ENCODE assay signal across 9 cellular contexts in the genomic region with DNA sequence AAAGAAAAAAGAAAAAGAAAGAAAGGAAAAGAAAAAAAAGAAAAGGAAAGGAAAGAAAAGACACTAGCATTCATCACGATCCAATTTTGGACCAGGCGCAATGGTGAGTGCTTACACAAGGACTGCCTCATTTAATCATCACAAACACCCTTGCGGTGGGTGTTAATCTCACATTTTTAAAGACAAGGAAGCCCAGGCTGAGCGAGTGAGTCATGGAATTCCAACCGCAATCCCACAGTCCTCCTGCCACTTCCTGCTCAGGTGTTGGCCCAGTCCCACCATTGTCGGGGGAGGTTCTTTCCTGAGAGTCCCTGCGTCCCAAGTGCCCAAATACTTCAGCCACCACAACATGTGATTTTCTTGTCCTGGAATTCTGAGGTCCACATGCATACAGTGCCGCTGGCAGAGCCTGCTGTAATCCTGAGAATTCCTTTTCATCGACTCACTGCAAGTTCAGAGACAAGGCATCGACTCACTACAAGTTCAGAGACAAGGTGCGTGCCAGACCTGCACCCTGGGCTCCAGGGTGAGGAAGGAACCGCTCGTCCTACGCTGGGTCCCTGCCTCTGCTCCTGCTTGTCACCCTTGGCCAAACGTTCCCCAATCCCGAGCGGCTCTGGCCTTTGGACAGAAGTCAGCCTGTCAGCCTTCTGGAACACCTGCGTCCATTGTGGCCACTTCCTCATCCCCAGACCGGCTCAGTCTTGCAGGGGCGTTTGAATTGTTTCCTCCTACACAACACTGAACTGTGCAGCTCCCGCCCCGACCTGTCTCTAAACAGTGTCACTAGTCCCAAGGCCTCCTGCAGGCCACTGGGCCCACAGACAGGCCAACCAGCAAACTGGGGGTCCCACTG. TPM values are rescaled to one million over a fixed set of nuclear protein-coding genes. Genes with fewer than 3 reads are reported as not detected.
DNase-seq lines count a peak whose midpoint lies in the region; ATAC-seq, FAIRE-seq and TF ChIP-seq lines count a peak whose summit lies in the region.
"Had no signal": no experiment of that assay in that cellular context is flagged by ENCODE, and none has a peak within 500 bp of the region (broad histone marks: within the 10 kb centered on the region; RNA-seq: fewer than 3 reads in every experiment).

No MANE protein-coding gene starts in this region.

- no peaks in the 10 kb centered on the region for H4K20me1 ChIP-seq in HepG2 (ENCODE audit: insufficient read depth, low read length)

- H3K4me3 ChIP-seq in ACC112 (ENCODE audit: low read depth, low read length), result no peak overlapping the region
- no peak overlapping the region for H3K4me3 ChIP-seq in brain microvascular endothelial cell (ENCODE audit: low read depth, low read length)
- H3K4me3 ChIP-seq in HepG2 (replicated peaks in 1 of 3; ENCODE audit: insufficient read depth in 1 of 3, low read depth in 2 of 3, low read length in 3 of 3), result peak overlapping the region; percentile 34 to 70 (median 35)

- intact Hi-C loops in HepG2 (cut with micrococcal nuclease; ENCODE audit: unreplicated experiment), result no loop called here

- H3K79me2 ChIP-seq in ACC112 (ENCODE audit: control insufficient read depth, insufficient read depth, low read length, unreplicated experiment) (no peaks in the 10 kb centered on the region), HepG2 (ENCODE audit: insufficient read depth, low read length) (no peaks in the 10 kb centered on the region)

- no peaks in the 10 kb centered on the region for H3K9me3 ChIP-seq in HepG2 (ENCODE audit: low read length)

- no TSS peak for BruUV-seq in HepG2 (replicated peaks; lab: Mats Ljungman, UMichigan)

- TF ChIP-seq CTCF in brain microvascular endothelial cell (IDR thresholded peaks at IDR 0.05; ENCODE audit: low read depth, low read length, missing control alignments) (no peak), HepG2 (CRISPR knock-in tag; IDR thresholded peaks at IDR 0.05) (no peak)

- H3K36me3 ChIP-seq in ACC112 (ENCODE audit: insufficient read depth, low read length) (no peaks in the 10 kb centered on the region), brain microvascular endothelial cell (replicated peaks) (no peaks in the 10 kb centered on the region), HepG2 (replicated peaks in 1 of 2; ENCODE audit: control insufficient read depth in 1 of 2, insufficient read depth in 2 of 2, low read length in 2 of 2) (no peaks in the 10 kb centered on the region)

- POLR2A ChIA-PET in HepG2 (lab: Yijun Ruan, JAX), result interaction anchor here (1.1 kb wide), 1 partner anchor 70 kb away, joined by 3 read pairs; no protein-coding TSS in a partner anchor

- peak in 1 of 2 experiments; percentile 33; a peak in 1 of 4 replicates for TF ChIP-seq POLR2A in HepG2 (IDR thresholded peaks at IDR 0.05; ENCODE audit: insufficient read depth in 1 of 2, low read depth in 2 of 2, low read length in 2 of 2)

- H2AFZ ChIP-seq in ACC112 (ENCODE audit: low read length, unreplicated experiment) (no peak overlapping the region), HepG2 (ENCODE audit: low read length) (peak overlapping the region; percentile 59)

- peak; percentile 92 for DNase-seq in HPDE6-E6E7 (ENCODE audit: extremely low spot score)
- DNase-seq in brain microvascular endothelial cell, result peak; percentile 90
- DNase-seq in HepG2 (ENCODE audit: low spot score), result peak; percentile 72
- DNase-seq in DMS114 treated with DMSO at 0.1 percent for 48 hours (lab: John Stamatoyannopoulos, UW; ENCODE audit: unreplicated experiment), result no peak
- no peak for DNase-seq in stimulated activated CD4-positive, alpha-beta T cell treated with anti-CD3 and anti-CD28 coated beads, Interleukin-4, amount 100 ng/mL, for 1 hour
- DNase-seq in SIG-M5 treated with dmso at 0.1 percent for 504 hours (lab: John Stamatoyannopoulos, UW; ENCODE audit: unreplicated experiment), result no peak
- DNase-seq: naive B cell had no signal

- no peaks in the 10 kb centered on the region for H3K27me3 ChIP-seq in ACC112 (ENCODE audit: insufficient read depth, low read length)
- H3K27me3 ChIP-seq in brain microvascular endothelial cell (replicated peaks), result no peaks in the 10 kb centered on the region
- peaks cover 2 to 22% of the 10 kb centered on the region in 2 experiments; a peak in 3 of 5 replicates for H3K27me3 ChIP-seq in HepG2 (ENCODE audit: control insufficient read depth in 1 of 2, insufficient read depth in 2 of 2, low read length in 2 of 2)

- H3K4me2 ChIP-seq in HepG2 (ENCODE audit: low read depth, low read length), result peak overlapping the region; percentile 84

- ATAC-seq in HepG2, result peak; percentile 43
- ATAC-seq in GM18498 (IDR thresholded peaks at IDR 0.05; ENCODE audit: unreplicated experiment), result no peak

- TF ChIP-seq RAD21 in HepG2 (CRISPR knock-in tag; IDR thresholded peaks at IDR 0.05), result no peak

- H3K9ac ChIP-seq in HepG2 (ENCODE audit: insufficient read depth, low read depth, low read length), result peak overlapping the region; percentile 30; the same call in 1 of the 2 replicates

- H3K4me1 ChIP-seq in ACC112 (ENCODE audit: control insufficient read depth, insufficient read depth, low read length, unreplicated experiment), result peaks cover 13% of the 10 kb centered on the region
- H3K4me1 ChIP-seq in HepG2 (ENCODE audit: insufficient read depth, low read length), result peaks cover 44% of the 10 kb centered on the region

- in situ Hi-C loops in brain microvascular endothelial cell (cut with HindIII; ENCODE audit: low pct_ligation_motif_present, low sequenced_read_pairs) (no loop called here), HepG2 (cut with HindIII; ENCODE audit: extremely low pct_ligation_motif_present, low pct_unique_long_range_greater_than_20kb) (loop anchor here (5.0 kb wide), 2 partner anchors 36 to 76 kb away; a partner anchor contains a TSS)

- WGBS in HepG2 (ENCODE audit: low lambda C conversion rate), result 1% methylated on average over 10 of the region's 22 CpGs

- no peak for TF ChIP-seq EP300 in HepG2 (IDR thresholded peaks at IDR 0.05; ENCODE audit: low read depth in 2 of 2, low read length in 2 of 2)
- TF ChIP-seq EP300 in HepG2 (CRISPR knock-in tag; IDR thresholded peaks at IDR 0.05; ENCODE audit: borderline replicate concordance), result 0 out of 2 replicates have a peak, but pooled peaks have one; percentile 34

- CTCF ChIA-PET in HepG2 (lab: Yijun Ruan, JAX; ENCODE audit: low intra/inter-chr PET ratio, low total read pairs), result no interaction called here

- peak; percentile 53 for FAIRE-seq in HepG2 (lab: Jason Lieb, UNC)

- peak overlapping the region; percentile 42; the same call in 1 of the 2 replicates for H3K27ac ChIP-seq in ACC112 (ENCODE audit: low read depth, low read length)
- H3K27ac ChIP-seq in brain microvascular endothelial cell, result peak overlapping the region; percentile 26
- no peak overlapping the region for H3K27ac ChIP-seq in HepG2 (ENCODE audit: extremely low read length, insufficient read depth, low read length)

RNA-seq across cellular contexts. Expression of a gene that starts 5.8 kb away (rescaled TPM):
- total RNA-seq in HepG2 (2016; rRNA removed; fragmentation: Illumina TruSeq; extraction: Trizol), result 1.5 and 1.8 TPM in 2 replicates
- 0.97 and 1.4 TPM in 2 replicates for total RNA-seq in HepG2 (2016; cell fraction: cytosol; rRNA removed; fragmentation: Illumina TruSeq; extraction: Trizol; ENCODE audit: low read depth)
- 0.97 and 1.7 TPM in 2 replicates for total RNA-seq in HepG2 (2016; cell fraction: insoluble cytoplasmic fraction; rRNA removed; fragmentation: Illumina TruSeq; extraction: Trizol)
- total RNA-seq in HepG2 (2016; cell fraction: membrane; rRNA removed; fragmentation: Illumina TruSeq; extraction: Trizol), result 2.0 and 2.2 TPM in 2 replicates
- total RNA-seq in HepG2 (2016; cell fraction: nucleus; rRNA removed; fragmentation: Illumina TruSeq; extraction: Trizol), result 1.4 and 1.9 TPM in 2 replicates
- polyA plus RNA-seq in HepG2 (2011; rRNA removed), result 11.3 and 14.3 TPM in 2 replicates
- polyA plus RNA-seq in HepG2 (2011; cell fraction: cytosol; rRNA removed), result 12.2 and 13.9 TPM in 2 replicates
- polyA plus RNA-seq in HepG2 (2011; cell fraction: nucleus; rRNA removed), result 8.9 and 18.3 TPM in 2 replicates
- 13.3 and 13.8 TPM in 2 replicates for polyA plus RNA-seq in HepG2 (2012)
- polyA plus RNA-seq in HepG2 (2016; cell fraction: cytosol; fragmentation: Illumina TruSeq; extraction: Trizol; ENCODE audit: low read depth), result 1.0 and 1.1 TPM in 2 replicates
- 0.84 and 1.1 TPM in 2 replicates for polyA plus RNA-seq in HepG2 (2016; cell fraction: insoluble cytoplasmic fraction; fragmentation: Illumina TruSeq; extraction: Trizol; ENCODE audit: low read depth)
- 1.4 TPM in 2 replicates for polyA plus RNA-seq in HepG2 (2016; cell fraction: membrane; fragmentation: Illumina TruSeq; extraction: Trizol; ENCODE audit: low read depth)
- 2.4 and 4.4 TPM in 2 replicates for polyA plus RNA-seq in HepG2 (2016; cell fraction: nucleus; fragmentation: Illumina TruSeq; extraction: Trizol; ENCODE audit: insufficient read depth, low read depth)
- polyA minus RNA-seq in HepG2 (2011; rRNA and poly(A)+ RNA removed; ENCODE audit: low replicate concordance), result 4.8 and 6.8 TPM in 2 replicates
- polyA minus RNA-seq in HepG2 (2011; cell fraction: cytosol; rRNA and poly(A)+ RNA removed), result 2.6 and 3.3 TPM in 2 replicates
- 5.4 and 9.0 TPM in 2 replicates for polyA minus RNA-seq in HepG2 (2011; cell fraction: nucleus; rRNA and poly(A)+ RNA removed)

RNA-seq across cellular contexts. Expression of a gene that starts 18.8 kb away (rescaled TPM):
- not detected in 2 replicates for total RNA-seq in HepG2 (2016; rRNA removed; fragmentation: Illumina TruSeq; extraction: Trizol)
- total RNA-seq in HepG2 (2016; cell fraction: cytosol; rRNA removed; fragmentation: Illumina TruSeq; extraction: Trizol; ENCODE audit: low read depth), result not detected in 2 replicates
- total RNA-seq in HepG2 (2016; cell fraction: insoluble cytoplasmic fraction; rRNA removed; fragmentation: Illumina TruSeq; extraction: Trizol), result not detected in 2 replicates
- not detected in 2 replicates for total RNA-seq in HepG2 (2016; cell fraction: membrane; rRNA removed; fragmentation: Illumina TruSeq; extraction: Trizol)
- total RNA-seq in HepG2 (2016; cell fraction: nucleus; rRNA removed; fragmentation: Illumina TruSeq; extraction: Trizol), result not detected in 2 replicates
- not detected in 2 replicates for polyA plus RNA-seq in HepG2 (2011; rRNA removed)
- polyA plus RNA-seq in HepG2 (2011; cell fraction: cytosol; rRNA removed), result not detected in 2 replicates
- not detected in 2 replicates for polyA plus RNA-seq in HepG2 (2011; cell fraction: nucleus; rRNA removed)
- not detected in 2 replicates for polyA plus RNA-seq in HepG2 (2012)
- not detected in 2 replicates for polyA plus RNA-seq in HepG2 (2016; cell fraction: cytosol; fragmentation: Illumina TruSeq; extraction: Trizol; ENCODE audit: low read depth)
- not detected in 2 replicates for polyA plus RNA-seq in HepG2 (2016; cell fraction: insoluble cytoplasmic fraction; fragmentation: Illumina TruSeq; extraction: Trizol; ENCODE audit: low read depth)
- polyA plus RNA-seq in HepG2 (2016; cell fraction: membrane; fragmentation: Illumina TruSeq; extraction: Trizol; ENCODE audit: low read depth), result not detected in 2 replicates
- not detected in 2 replicates for polyA plus RNA-seq in HepG2 (2016; cell fraction: nucleus; fragmentation: Illumina TruSeq; extraction: Trizol; ENCODE audit: insufficient read depth, low read depth)
- polyA minus RNA-seq in HepG2 (2011; rRNA and poly(A)+ RNA removed; ENCODE audit: low replicate concordance), result 0.32 and 219 TPM in 2 replicates
- polyA minus RNA-seq in HepG2 (2011; cell fraction: cytosol; rRNA and poly(A)+ RNA removed), result 1.1 TPM in 1 of 2 replicates, not detected in the other
- polyA minus RNA-seq in HepG2 (2011; cell fraction: nucleus; rRNA and poly(A)+ RNA removed), result 0.50 and 0.64 TPM in 2 replicates

RNA-seq across cellular contexts. Expression of a gene that starts 22.1 kb away (rescaled TPM):
- total RNA-seq in HepG2 (2016; rRNA removed; fragmentation: Illumina TruSeq; extraction: Trizol), result 0.24 TPM in 1 of 2 replicates, not detected in the other
- not detected in 2 replicates for total RNA-seq in HepG2 (2016; cell fraction: cytosol; rRNA removed; fragmentation: Illumina TruSeq; extraction: Trizol; ENCODE audit: low read depth)
- 0.15 TPM in 1 of 2 replicates, not detected in the other for total RNA-seq in HepG2 (2016; cell fraction: insoluble cytoplasmic fraction; rRNA removed; fragmentation: Illumina TruSeq; extraction: Trizol)
- total RNA-seq in HepG2 (2016; cell fraction: membrane; rRNA removed; fragmentation: Illumina TruSeq; extraction: Trizol), result not detected in 2 replicates
- not detected in 2 replicates for total RNA-seq in HepG2 (2016; cell fraction: nucleus; rRNA removed; fragmentation: Illumina TruSeq; extraction: Trizol)
- polyA plus RNA-seq in HepG2 (2011; rRNA removed), result 0.24 and 0.32 TPM in 2 replicates
- 0.26 and 0.27 TPM in 2 replicates for polyA plus RNA-seq in HepG2 (2011; cell fraction: cytosol; rRNA removed)
- polyA plus RNA-seq in HepG2 (2011; cell fraction: nucleus; rRNA removed), result 0.87 and 0.88 TPM in 2 replicates
- polyA plus RNA-seq in HepG2 (2012), result not detected in 2 replicates
- polyA plus RNA-seq in HepG2 (2016; cell fraction: cytosol; fragmentation: Illumina TruSeq; extraction: Trizol; ENCODE audit: low read depth), result not detected in 2 replicates
- polyA plus RNA-seq in HepG2 (2016; cell fraction: insoluble cytoplasmic fraction; fragmentation: Illumina TruSeq; extraction: Trizol; ENCODE audit: low read depth), result not detected in 2 replicates
- polyA plus RNA-seq in HepG2 (2016; cell fraction: membrane; fragmentation: Illumina TruSeq; extraction: Trizol; ENCODE audit: low read depth), result not detected in 2 replicates
- 0.57 TPM in 1 of 2 replicates, not detected in the other for polyA plus RNA-seq in HepG2 (2016; cell fraction: nucleus; fragmentation: Illumina TruSeq; extraction: Trizol; ENCODE audit: insufficient read depth, low read depth)
- 0.42 and 1.0 TPM in 2 replicates for polyA minus RNA-seq in HepG2 (2011; rRNA and poly(A)+ RNA removed; ENCODE audit: low replicate concordance)
- polyA minus RNA-seq in HepG2 (2011; cell fraction: cytosol; rRNA and poly(A)+ RNA removed), result not detected in 2 replicates
- polyA minus RNA-seq in HepG2 (2011; cell fraction: nucleus; rRNA and poly(A)+ RNA removed), result not detected in 2 replicates

RNA-seq across cellular contexts. Expression of a gene that starts 37.6 kb away (rescaled TPM):
- total RNA-seq in HepG2 (2016; rRNA removed; fragmentation: Illumina TruSeq; extraction: Trizol), result not detected in 2 replicates
- not detected in 2 replicates for total RNA-seq in HepG2 (2016; cell fraction: cytosol; rRNA removed; fragmentation: Illumina TruSeq; extraction: Trizol; ENCODE audit: low read depth)
- not detected in 2 replicates for total RNA-seq in HepG2 (2016; cell fraction: insoluble cytoplasmic fraction; rRNA removed; fragmentation: Illumina TruSeq; extraction: Trizol)
- total RNA-seq in HepG2 (2016; cell fraction: membrane; rRNA removed; fragmentation: Illumina TruSeq; extraction: Trizol), result not detected in 2 replicates
- total RNA-seq in HepG2 (2016; cell fraction: nucleus; rRNA removed; fragmentation: Illumina TruSeq; extraction: Trizol), result not detected in 2 replicates
- not detected in 2 replicates for polyA plus RNA-seq in HepG2 (2011; rRNA removed)
- not detected in 2 replicates for polyA plus RNA-seq in HepG2 (2011; cell fraction: cytosol; rRNA removed)
- polyA plus RNA-seq in HepG2 (2011; cell fraction: nucleus; rRNA removed), result not detected in 2 replicates
- not detected in 2 replicates for polyA plus RNA-seq in HepG2 (2012)
- polyA plus RNA-seq in HepG2 (2016; cell fraction: cytosol; fragmentation: Illumina TruSeq; extraction: Trizol; ENCODE audit: low read depth), result not detected in 2 replicates
- not detected in 2 replicates for polyA plus RNA-seq in HepG2 (2016; cell fraction: insoluble cytoplasmic fraction; fragmentation: Illumina TruSeq; extraction: Trizol; ENCODE audit: low read depth)
- not detected in 2 replicates for polyA plus RNA-seq in HepG2 (2016; cell fraction: membrane; fragmentation: Illumina TruSeq; extraction: Trizol; ENCODE audit: low read depth)
- not detected in 2 replicates for polyA plus RNA-seq in HepG2 (2016; cell fraction: nucleus; fragmentation: Illumina TruSeq; extraction: Trizol; ENCODE audit: insufficient read depth, low read depth)
- polyA minus RNA-seq in HepG2 (2011; rRNA and poly(A)+ RNA removed; ENCODE audit: low replicate concordance), result 0.14 TPM in 1 of 2 replicates, not detected in the other
- not detected in 2 replicates for polyA minus RNA-seq in HepG2 (2011; cell fraction: cytosol; rRNA and poly(A)+ RNA removed)
- polyA minus RNA-seq in HepG2 (2011; cell fraction: nucleus; rRNA and poly(A)+ RNA removed), result not detected in 2 replicates

RNA-seq across cellular contexts. Expression of a gene that starts 47.1 kb away (rescaled TPM):
- total RNA-seq in HepG2 (2016; rRNA removed; fragmentation: Illumina TruSeq; extraction: Trizol), result 19.8 and 20.2 TPM in 2 replicates
- 13.2 and 27.5 TPM in 2 replicates for total RNA-seq in HepG2 (2016; cell fraction: cytosol; rRNA removed; fragmentation: Illumina TruSeq; extraction: Trizol; ENCODE audit: low read depth)
- 17.6 and 22.1 TPM in 2 replicates for total RNA-seq in HepG2 (2016; cell fraction: insoluble cytoplasmic fraction; rRNA removed; fragmentation: Illumina TruSeq; extraction: Trizol)
- 15.1 and 28.9 TPM in 2 replicates for total RNA-seq in HepG2 (2016; cell fraction: membrane; rRNA removed; fragmentation: Illumina TruSeq; extraction: Trizol)
- total RNA-seq in HepG2 (2016; cell fraction: nucleus; rRNA removed; fragmentation: Illumina TruSeq; extraction: Trizol), result 7.3 and 8.3 TPM in 2 replicates
- polyA plus RNA-seq in HepG2 (2011; rRNA removed), result 16.9 and 17.3 TPM in 2 replicates
- 20.3 and 34.0 TPM in 2 replicates for polyA plus RNA-seq in HepG2 (2011; cell fraction: cytosol; rRNA removed)
- 18.3 and 20.0 TPM in 2 replicates for polyA plus RNA-seq in HepG2 (2011; cell fraction: nucleus; rRNA removed)
- 10.2 and 14.8 TPM in 2 replicates for polyA plus RNA-seq in HepG2 (2012)
- 15.2 and 26.7 TPM in 2 replicates for polyA plus RNA-seq in HepG2 (2016; cell fraction: cytosol; fragmentation: Illumina TruSeq; extraction: Trizol; ENCODE audit: low read depth)
- polyA plus RNA-seq in HepG2 (2016; cell fraction: insoluble cytoplasmic fraction; fragmentation: Illumina TruSeq; extraction: Trizol; ENCODE audit: low read depth), result 21.6 and 24.2 TPM in 2 replicates
- 15.5 and 29.2 TPM in 2 replicates for polyA plus RNA-seq in HepG2 (2016; cell fraction: membrane; fragmentation: Illumina TruSeq; extraction: Trizol; ENCODE audit: low read depth)
- 16.2 and 16.3 TPM in 2 replicates for polyA plus RNA-seq in HepG2 (2016; cell fraction: nucleus; fragmentation: Illumina TruSeq; extraction: Trizol; ENCODE audit: insufficient read depth, low read depth)
- 9.8 and 35.9 TPM in 2 replicates for polyA minus RNA-seq in HepG2 (2011; rRNA and poly(A)+ RNA removed; ENCODE audit: low replicate concordance)
- polyA minus RNA-seq in HepG2 (2011; cell fraction: cytosol; rRNA and poly(A)+ RNA removed), result 10.9 and 11.7 TPM in 2 replicates
- 4.0 and 4.9 TPM in 2 replicates for polyA minus RNA-seq in HepG2 (2011; cell fraction: nucleus; rRNA and poly(A)+ RNA removed)

Comparison
In these comparisons a context has a peak if more than half of its experiments do, and no peak if none do; other contexts are left out.
1. H3K4me3 ChIP-seq: peak in HepG2 (3 of 3); none in ACC112 (single experiment) and brain microvascular endothelial cell (single experiment).
2. DNase-seq: peak in HPDE6-E6E7 (single experiment), brain microvascular endothelial cell (single experiment) and HepG2 (single experiment); none in DMS114 treated with DMSO at 0.1 percent for 48 hours (single experiment), stimulated activated CD4-positive, alpha-beta T cell treated with anti-CD3 and anti-CD28 coated beads, Interleukin-4, amount 100 ng/mL, for 1 hour (single experiment) and SIG-M5 treated with dmso at 0.1 percent for 504 hours (single experiment).